In genomic region chr16:879986-880385, GRCh38 we compare ENCODE assay signal across 24 cellular contexts.
"Had no signal": no experiment of that assay in that cellular context is flagged by ENCODE, and none has a peak within 500 bp of the region (broad histone marks: within the 10 kb centered on the region; RNA-seq: fewer than 3 reads in every experiment).

No MANE protein-coding gene starts in this region.

- H3K4me1 ChIP-seq: stomach, thyroid gland, upper lobe of left lung had no signal

- ATAC-seq: natural killer cell; stimulated activated naive B cell treated with anti-CD40 and anti-IgM and Interleukin-4, amounts not matched to agents 10 μg/mL and 1 μg/mL and 100 μg/mL, for 72 hours had no signal

- H3K4me3 ChIP-seq: smooth muscle cell, stomach, thyroid gland, upper lobe of left lung had no signal

- H3K27me3 Mint-ChIP-seq: activated naive CD4-positive, alpha-beta T cell treated with anti-CD3 and anti-CD28 coated beads, Interleukin-2, amount 10 ng/mL, durations not matched to agents 7 days and 5 days; progenitor cell of endocrine pancreas; stimulated activated naive B cell treated with anti-CD40 and anti-IgM and Interleukin-4, amounts not matched to agents 10 μg/mL and 1 μg/mL and 100 μg/mL, for 72 hours had no signal

- H3K27ac ChIP-seq: stomach, thyroid gland, upper lobe of left lung had no signal

- H3K9me3 Mint-ChIP-seq: activated naive CD4-positive, alpha-beta T cell treated with anti-CD3 and anti-CD28 coated beads, Interleukin-2, amount 10 ng/mL, durations not matched to agents 7 days and 5 days; activated T-helper 1 cell treated with anti-CD3 and anti-CD28 coated beads, Interleukin-12 subunit alpha, Interleukin-12 subunit beta, Interleukin-2, Interleukin-4 antibody, amounts not matched to agents 30 ng/mL and 10 ng/mL and 1 ng/mL, durations not matched to agents 14 hours and 24 hours and 36 hours; dendritic cell treated with granulocyte-macrophage colony-stimulating factor and Interleukin-4, amounts not matched to agents 40 ng/mL and 50 ng/mL, for 4 days; natural killer cell had no signal

- H3K27ac Mint-ChIP-seq: activated naive CD4-positive, alpha-beta T cell treated with anti-CD3 and anti-CD28 coated beads, Interleukin-2, amount 10 ng/mL, durations not matched to agents 7 days and 5 days; activated T-helper 1 cell treated with anti-CD3 and anti-CD28 coated beads, Interleukin-12 subunit alpha, Interleukin-12 subunit beta, Interleukin-2, Interleukin-4 antibody, amounts not matched to agents 30 ng/mL and 10 ng/mL and 1 ng/mL, durations not matched to agents 14 hours and 24 hours and 36 hours; dendritic cell treated with granulocyte-macrophage colony-stimulating factor and Interleukin-4, amounts not matched to agents 40 ng/mL and 50 ng/mL, for 4 days; endodermal cell; natural killer cell; progenitor cell of endocrine pancreas; stimulated activated naive B cell treated with anti-CD40 and anti-IgM and Interleukin-4, amounts not matched to agents 10 μg/mL and 1 μg/mL and 100 μg/mL, for 72 hours had no signal

- H3K27me3 ChIP-seq: stomach, thyroid gland, upper lobe of left lung had no signal

- H3K9me3 ChIP-seq: thyroid gland had no signal

- DNase-seq: activated CD4-positive, alpha-beta T cell treated with anti-CD3 and anti-CD28 coated beads for 4 hours; activated CD4-positive, alpha-beta T cell treated with anti-CD3 and anti-CD28 coated beads, Interleukin-2, amount 50 U/mL, for 4 hours; activated CD8-positive, alpha-beta memory T cell treated with anti-CD3 and anti-CD28 coated beads for 24 hours; activated effector memory CD4-positive, alpha-beta T cell treated with anti-CD3 and anti-CD28 coated beads, Interleukin-2, amount 50 U/mL, for 16 hours; activated naive CD4-positive, alpha-beta T cell treated with anti-CD3 and anti-CD28 coated beads, Interleukin-2, amount 10 ng/mL, durations not matched to agents 7 days and 5 days; activated T-cell treated with anti-CD3 and anti-CD28 coated beads, Interleukin-2, amount 50 U/mL, for 1 hour; amniotic stem cell; central memory CD4-positive, alpha-beta T cell; endodermal cell; foreskin fibroblast; head of caudate nucleus; hypothalamus; kidney glomerular epithelial cell; natural killer cell; stimulated activated CD4-positive, alpha-beta T cell treated with anti-CD3 and anti-CD28 coated beads, Interleukin-15, amount 100 ng/mL, for 24 hours; stimulated activated CD4-positive, alpha-beta T cell treated with anti-CD3 and anti-CD28 coated beads, Interleukin-2, amount 100 ng/mL, for 24 hours; stimulated activated naive B cell treated with anti-CD40 and anti-IgM and Interleukin-4, amounts not matched to agents 10 μg/mL and 1 μg/mL and 100 μg/mL, for 72 hours; stomach; thyroid gland had no signal

- H3K36me3 Mint-ChIP-seq: activated naive CD4-positive, alpha-beta T cell treated with anti-CD3 and anti-CD28 coated beads, Interleukin-2, amount 10 ng/mL, durations not matched to agents 7 days and 5 days; natural killer cell had no signal

- H3K4me3 Mint-ChIP-seq: activated naive CD4-positive, alpha-beta T cell treated with anti-CD3 and anti-CD28 coated beads, Interleukin-2, amount 10 ng/mL, durations not matched to agents 7 days and 5 days; activated T-helper 1 cell treated with anti-CD3 and anti-CD28 coated beads, Interleukin-12 subunit alpha, Interleukin-12 subunit beta, Interleukin-2, Interleukin-4 antibody, amounts not matched to agents 30 ng/mL and 10 ng/mL and 1 ng/mL, durations not matched to agents 14 hours and 24 hours and 36 hours; dendritic cell treated with granulocyte-macrophage colony-stimulating factor and Interleukin-4, amounts not matched to agents 40 ng/mL and 50 ng/mL, for 4 days; endodermal cell; natural killer cell; stimulated activated naive B cell treated with anti-CD40 and anti-IgM and Interleukin-4, amounts not matched to agents 10 μg/mL and 1 μg/mL and 100 μg/mL, for 72 hours had no signal

- H3K4me1 Mint-ChIP-seq: activated naive CD4-positive, alpha-beta T cell treated with anti-CD3 and anti-CD28 coated beads, Interleukin-2, amount 10 ng/mL, durations not matched to agents 7 days and 5 days; endodermal cell had no signal

- H3K4me2 ChIP-seq: smooth muscle cell had no signal
